ENCODE assay signal across 1 cellular context in the genomic region with DNA sequence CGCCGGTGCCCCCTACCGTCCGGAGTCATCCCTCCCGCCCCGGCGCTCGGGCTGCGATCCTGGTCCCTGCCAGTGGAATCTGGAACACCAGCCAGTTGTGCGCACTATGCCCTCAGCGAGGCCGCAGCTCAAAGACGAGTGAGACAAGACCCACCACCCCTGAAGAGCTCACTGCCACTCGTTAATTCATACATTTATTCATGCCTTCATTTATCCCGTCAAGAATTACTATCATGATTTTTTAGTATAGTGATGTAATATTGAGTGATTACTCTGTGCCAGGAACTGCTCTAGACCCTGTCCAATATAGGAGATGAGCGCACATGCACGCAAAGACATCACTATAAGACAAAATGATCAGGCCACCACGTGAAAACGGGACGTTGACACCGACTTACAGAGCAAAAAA.
A peak's percentile ranks its signal among the peaks of the same experiment; 100 is the strongest.
TF ChIP-seq lines count a peak whose summit lies in the region.

No MANE protein-coding gene starts in this region.

TF ChIP-seq in HepG2, 621 proteins besides CTCF, POLR2A, EP300 and RAD21 (continued from another document and continues in another):
- TF ChIP-seq, protein P1, sequence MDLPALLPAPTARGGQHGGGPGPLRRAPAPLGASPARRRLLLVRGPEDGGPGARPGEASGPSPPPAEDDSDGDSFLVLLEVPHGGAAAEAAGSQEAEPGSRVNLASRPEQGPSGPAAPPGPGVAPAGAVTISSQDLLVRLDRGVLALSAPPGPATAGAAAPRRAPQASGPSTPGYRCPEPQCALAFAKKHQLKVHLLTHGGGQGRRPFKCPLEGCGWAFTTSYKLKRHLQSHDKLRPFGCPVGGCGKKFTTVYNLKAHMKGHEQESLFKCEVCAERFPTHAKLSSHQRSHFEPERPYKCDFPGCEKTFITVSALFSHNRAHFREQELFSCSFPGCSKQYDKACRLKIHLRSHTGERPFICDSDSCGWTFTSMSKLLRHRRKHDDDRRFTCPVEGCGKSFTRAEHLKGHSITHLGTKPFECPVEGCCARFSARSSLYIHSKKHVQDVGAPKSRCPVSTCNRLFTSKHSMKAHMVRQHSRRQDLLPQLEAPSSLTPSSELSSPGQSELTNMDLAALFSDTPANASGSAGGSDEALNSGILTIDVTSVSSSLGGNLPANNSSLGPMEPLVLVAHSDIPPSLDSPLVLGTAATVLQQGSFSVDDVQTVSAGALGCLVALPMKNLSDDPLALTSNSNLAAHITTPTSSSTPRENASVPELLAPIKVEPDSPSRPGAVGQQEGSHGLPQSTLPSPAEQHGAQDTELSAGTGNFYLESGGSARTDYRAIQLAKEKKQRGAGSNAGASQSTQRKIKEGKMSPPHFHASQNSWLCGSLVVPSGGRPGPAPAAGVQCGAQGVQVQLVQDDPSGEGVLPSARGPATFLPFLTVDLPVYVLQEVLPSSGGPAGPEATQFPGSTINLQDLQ (CRISPR knock-in tag; IDR thresholded peaks at IDR 0.05): no peak
- no peak for TF ChIP-seq KLF11 (CRISPR knock-in tag; IDR thresholded peaks at IDR 0.05)
- TF ChIP-seq, protein P2, sequence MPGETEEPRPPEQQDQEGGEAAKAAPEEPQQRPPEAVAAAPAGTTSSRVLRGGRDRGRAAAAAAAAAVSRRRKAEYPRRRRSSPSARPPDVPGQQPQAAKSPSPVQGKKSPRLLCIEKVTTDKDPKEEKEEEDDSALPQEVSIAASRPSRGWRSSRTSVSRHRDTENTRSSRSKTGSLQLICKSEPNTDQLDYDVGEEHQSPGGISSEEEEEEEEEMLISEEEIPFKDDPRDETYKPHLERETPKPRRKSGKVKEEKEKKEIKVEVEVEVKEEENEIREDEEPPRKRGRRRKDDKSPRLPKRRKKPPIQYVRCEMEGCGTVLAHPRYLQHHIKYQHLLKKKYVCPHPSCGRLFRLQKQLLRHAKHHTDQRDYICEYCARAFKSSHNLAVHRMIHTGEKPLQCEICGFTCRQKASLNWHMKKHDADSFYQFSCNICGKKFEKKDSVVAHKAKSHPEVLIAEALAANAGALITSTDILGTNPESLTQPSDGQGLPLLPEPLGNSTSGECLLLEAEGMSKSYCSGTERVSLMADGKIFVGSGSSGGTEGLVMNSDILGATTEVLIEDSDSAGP (CRISPR knock-in tag; IDR thresholded peaks at IDR 0.05; ENCODE audit: borderline replicate concordance): 0 out of 2 replicates have a peak, but pooled peaks have one; percentile 57
- TF ChIP-seq ZNF670 (CRISPR knock-in tag; IDR thresholded peaks at IDR 0.05; ENCODE audit: borderline replicate concordance): no peak
- TF ChIP-seq MYC (CRISPR knock-in tag; IDR thresholded peaks at IDR 0.05; ENCODE audit: borderline replicate concordance): no peak
- TF ChIP-seq, protein P3, sequence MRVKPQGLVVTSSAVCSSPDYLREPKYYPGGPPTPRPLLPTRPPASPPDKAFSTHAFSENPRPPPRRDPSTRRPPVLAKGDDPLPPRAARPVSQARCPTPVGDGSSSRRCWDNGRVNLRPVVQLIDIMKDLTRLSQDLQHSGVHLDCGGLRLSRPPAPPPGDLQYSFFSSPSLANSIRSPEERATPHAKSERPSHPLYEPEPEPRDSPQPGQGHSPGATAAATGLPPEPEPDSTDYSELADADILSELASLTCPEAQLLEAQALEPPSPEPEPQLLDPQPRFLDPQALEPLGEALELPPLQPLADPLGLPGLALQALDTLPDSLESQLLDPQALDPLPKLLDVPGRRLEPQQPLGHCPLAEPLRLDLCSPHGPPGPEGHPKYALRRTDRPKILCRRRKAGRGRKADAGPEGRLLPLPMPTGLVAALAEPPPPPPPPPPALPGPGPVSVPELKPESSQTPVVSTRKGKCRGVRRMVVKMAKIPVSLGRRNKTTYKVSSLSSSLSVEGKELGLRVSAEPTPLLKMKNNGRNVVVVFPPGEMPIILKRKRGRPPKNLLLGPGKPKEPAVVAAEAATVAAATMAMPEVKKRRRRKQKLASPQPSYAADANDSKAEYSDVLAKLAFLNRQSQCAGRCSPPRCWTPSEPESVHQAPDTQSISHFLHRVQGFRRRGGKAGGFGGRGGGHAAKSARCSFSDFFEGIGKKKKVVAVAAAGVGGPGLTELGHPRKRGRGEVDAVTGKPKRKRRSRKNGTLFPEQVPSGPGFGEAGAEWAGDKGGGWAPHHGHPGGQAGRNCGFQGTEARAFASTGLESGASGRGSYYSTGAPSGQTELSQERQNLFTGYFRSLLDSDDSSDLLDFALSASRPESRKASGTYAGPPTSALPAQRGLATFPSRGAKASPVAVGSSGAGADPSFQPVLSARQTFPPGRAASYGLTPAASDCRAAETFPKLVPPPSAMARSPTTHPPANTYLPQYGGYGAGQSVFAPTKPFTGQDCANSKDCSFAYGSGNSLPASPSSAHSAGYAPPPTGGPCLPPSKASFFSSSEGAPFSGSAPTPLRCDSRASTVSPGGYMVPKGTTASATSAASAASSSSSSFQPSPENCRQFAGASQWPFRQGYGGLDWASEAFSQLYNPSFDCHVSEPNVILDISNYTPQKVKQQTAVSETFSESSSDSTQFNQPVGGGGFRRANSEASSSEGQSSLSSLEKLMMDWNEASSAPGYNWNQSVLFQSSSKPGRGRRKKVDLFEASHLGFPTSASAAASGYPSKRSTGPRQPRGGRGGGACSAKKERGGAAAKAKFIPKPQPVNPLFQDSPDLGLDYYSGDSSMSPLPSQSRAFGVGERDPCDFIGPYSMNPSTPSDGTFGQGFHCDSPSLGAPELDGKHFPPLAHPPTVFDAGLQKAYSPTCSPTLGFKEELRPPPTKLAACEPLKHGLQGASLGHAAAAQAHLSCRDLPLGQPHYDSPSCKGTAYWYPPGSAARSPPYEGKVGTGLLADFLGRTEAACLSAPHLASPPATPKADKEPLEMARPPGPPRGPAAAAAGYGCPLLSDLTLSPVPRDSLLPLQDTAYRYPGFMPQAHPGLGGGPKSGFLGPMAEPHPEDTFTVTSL (CRISPR knock-in tag; IDR thresholded peaks at IDR 0.05; ENCODE audit: borderline replicate concordance): no peak
- no peak for TF ChIP-seq MZF1 (CRISPR knock-in tag; IDR thresholded peaks at IDR 0.05; ENCODE audit: borderline replicate concordance)
- TF ChIP-seq ZNF737 (CRISPR knock-in tag; IDR thresholded peaks at IDR 0.05; ENCODE audit: borderline replicate concordance): no peak
- TF ChIP-seq ZBTB3 (CRISPR knock-in tag; IDR thresholded peaks at IDR 0.05; ENCODE audit: borderline replicate concordance, low read depth): no peak
- TF ChIP-seq KLF12 (CRISPR knock-in tag; IDR thresholded peaks at IDR 0.05; ENCODE audit: borderline replicate concordance): no peak
- 0 out of 2 replicates have a peak, but pooled peaks have one; percentile 15 for TF ChIP-seq ZNF44 (CRISPR knock-in tag; IDR thresholded peaks at IDR 0.05)
- TF ChIP-seq SIN3A (IDR thresholded peaks at IDR 0.05; ENCODE audit: borderline replicate concordance, low read depth, low read length): no peak
- no peak for TF ChIP-seq ZNF878 (CRISPR knock-in tag; IDR thresholded peaks at IDR 0.05)
- no peak for TF ChIP-seq ZBTB7B (CRISPR knock-in tag; IDR thresholded peaks at IDR 0.05)
- no peak for TF ChIP-seq SSRP1 (CRISPR knock-in tag; IDR thresholded peaks at IDR 0.05)
- no peak; the same call in 1 of the 2 replicates for TF ChIP-seq ELF1 (CRISPR knock-in tag; IDR thresholded peaks at IDR 0.05)
- TF ChIP-seq ZNF451 (CRISPR knock-in tag; IDR thresholded peaks at IDR 0.05): no peak
- TF ChIP-seq, protein P4, sequence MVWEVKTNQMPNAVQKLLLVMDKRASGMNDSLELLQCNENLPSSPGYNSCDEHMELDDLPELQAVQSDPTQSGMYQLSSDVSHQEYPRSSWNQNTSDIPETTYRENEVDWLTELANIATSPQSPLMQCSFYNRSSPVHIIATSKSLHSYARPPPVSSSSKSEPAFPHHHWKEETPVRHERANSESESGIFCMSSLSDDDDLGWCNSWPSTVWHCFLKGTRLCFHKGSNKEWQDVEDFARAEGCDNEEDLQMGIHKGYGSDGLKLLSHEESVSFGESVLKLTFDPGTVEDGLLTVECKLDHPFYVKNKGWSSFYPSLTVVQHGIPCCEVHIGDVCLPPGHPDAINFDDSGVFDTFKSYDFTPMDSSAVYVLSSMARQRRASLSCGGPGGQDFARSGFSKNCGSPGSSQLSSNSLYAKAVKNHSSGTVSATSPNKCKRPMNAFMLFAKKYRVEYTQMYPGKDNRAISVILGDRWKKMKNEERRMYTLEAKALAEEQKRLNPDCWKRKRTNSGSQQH (CRISPR knock-in tag; IDR thresholded peaks at IDR 0.05; ENCODE audit: low read depth): no peak
- no peak; the same call in 1 of the 2 replicates for TF ChIP-seq DPF2 (CRISPR knock-in tag; IDR thresholded peaks at IDR 0.05; ENCODE audit: borderline replicate concordance, low read depth)
- TF ChIP-seq, protein P5, sequence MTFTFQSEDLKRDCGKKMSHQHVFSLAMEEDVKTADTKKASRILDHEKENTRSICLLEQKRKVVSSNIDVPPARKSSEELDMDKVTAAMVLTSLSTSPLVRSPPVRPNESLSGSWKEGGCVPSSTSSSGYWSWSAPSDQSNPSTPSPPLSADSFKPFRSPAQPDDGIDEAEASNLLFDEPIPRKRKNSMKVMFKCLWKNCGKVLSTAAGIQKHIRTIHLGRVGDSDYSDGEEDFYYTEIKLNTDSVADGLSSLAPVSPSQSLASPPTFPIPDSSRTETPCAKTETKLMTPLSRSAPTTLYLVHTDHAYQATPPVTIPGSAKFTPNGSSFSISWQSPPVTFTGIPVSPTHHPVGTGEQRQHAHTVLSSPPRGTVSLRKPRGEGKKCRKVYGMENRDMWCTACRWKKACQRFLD (CRISPR knock-in tag; IDR thresholded peaks at IDR 0.05; ENCODE audit: borderline replicate concordance): no peak
- TF ChIP-seq, protein P6, sequence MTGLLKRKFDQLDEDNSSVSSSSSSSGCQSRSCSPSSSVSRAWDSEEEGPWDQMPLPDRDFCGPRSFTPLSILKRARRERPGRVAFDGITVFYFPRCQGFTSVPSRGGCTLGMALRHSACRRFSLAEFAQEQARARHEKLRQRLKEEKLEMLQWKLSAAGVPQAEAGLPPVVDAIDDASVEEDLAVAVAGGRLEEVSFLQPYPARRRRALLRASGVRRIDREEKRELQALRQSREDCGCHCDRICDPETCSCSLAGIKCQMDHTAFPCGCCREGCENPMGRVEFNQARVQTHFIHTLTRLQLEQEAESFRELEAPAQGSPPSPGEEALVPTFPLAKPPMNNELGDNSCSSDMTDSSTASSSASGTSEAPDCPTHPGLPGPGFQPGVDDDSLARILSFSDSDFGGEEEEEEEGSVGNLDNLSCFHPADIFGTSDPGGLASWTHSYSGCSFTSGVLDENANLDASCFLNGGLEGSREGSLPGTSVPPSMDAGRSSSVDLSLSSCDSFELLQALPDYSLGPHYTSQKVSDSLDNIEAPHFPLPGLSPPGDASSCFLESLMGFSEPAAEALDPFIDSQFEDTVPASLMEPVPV (CRISPR knock-in tag; IDR thresholded peaks at IDR 0.05): peak; percentile 21; the same call in 1 of the 2 replicates
- TF ChIP-seq NCOA1 (CRISPR knock-in tag; IDR thresholded peaks at IDR 0.05): 0 out of 2 replicates have a peak, but pooled peaks have one; percentile 60
- TF ChIP-seq, protein P7, sequence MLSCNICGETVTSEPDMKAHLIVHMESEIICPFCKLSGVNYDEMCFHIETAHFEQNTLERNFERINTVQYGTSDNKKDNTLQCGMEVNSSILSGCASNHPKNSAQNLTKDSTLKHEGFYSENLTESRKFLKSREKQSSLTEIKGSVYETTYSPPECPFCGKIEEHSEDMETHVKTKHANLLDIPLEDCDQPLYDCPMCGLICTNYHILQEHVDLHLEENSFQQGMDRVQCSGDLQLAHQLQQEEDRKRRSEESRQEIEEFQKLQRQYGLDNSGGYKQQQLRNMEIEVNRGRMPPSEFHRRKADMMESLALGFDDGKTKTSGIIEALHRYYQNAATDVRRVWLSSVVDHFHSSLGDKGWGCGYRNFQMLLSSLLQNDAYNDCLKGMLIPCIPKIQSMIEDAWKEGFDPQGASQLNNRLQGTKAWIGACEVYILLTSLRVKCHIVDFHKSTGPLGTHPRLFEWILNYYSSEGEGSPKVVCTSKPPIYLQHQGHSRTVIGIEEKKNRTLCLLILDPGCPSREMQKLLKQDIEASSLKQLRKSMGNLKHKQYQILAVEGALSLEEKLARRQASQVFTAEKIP (CRISPR knock-in tag; IDR thresholded peaks at IDR 0.05; ENCODE audit: borderline replicate concordance): no peak
- no peak for TF ChIP-seq SP5 (CRISPR knock-in tag; IDR thresholded peaks at IDR 0.05; ENCODE audit: borderline replicate concordance, low read depth)
- TF ChIP-seq ZNF530 (CRISPR knock-in tag; IDR thresholded peaks at IDR 0.05; ENCODE audit: low read depth): no peak
- TF ChIP-seq DMAP1 (CRISPR knock-in tag; IDR thresholded peaks at IDR 0.05): 0 out of 2 replicates have a peak, but pooled peaks have one; percentile 11
- TF ChIP-seq SNAPC2 (CRISPR knock-in tag; IDR thresholded peaks at IDR 0.05): 0 out of 2 replicates have a peak, but pooled peaks have one; percentile 30
- no peak for TF ChIP-seq STAG1 (CRISPR knock-in tag; IDR thresholded peaks at IDR 0.05)
- no peak for TF ChIP-seq SNRNP70 (IDR thresholded peaks at IDR 0.05; ENCODE audit: low read depth, low read length)
- no peak for TF ChIP-seq KAT7 (CRISPR knock-in tag; IDR thresholded peaks at IDR 0.05; ENCODE audit: borderline replicate concordance)
- TF ChIP-seq FOXC1 (CRISPR knock-in tag; IDR thresholded peaks at IDR 0.05; ENCODE audit: borderline replicate concordance): no peak
- TF ChIP-seq ZNF335 (CRISPR knock-in tag; IDR thresholded peaks at IDR 0.05): no peak
- no peak for TF ChIP-seq MAZ (IDR thresholded peaks at IDR 0.05; ENCODE audit: borderline replicate concordance, low read depth, low read length)
- TF ChIP-seq MAZ (CRISPR knock-in tag; IDR thresholded peaks at IDR 0.05; ENCODE audit: low read depth): no peak
- no peak for TF ChIP-seq FIP1L1 (IDR thresholded peaks at IDR 0.05; ENCODE audit: borderline replicate concordance, insufficient read depth, low read depth, low read length)
- TF ChIP-seq, protein P8, sequence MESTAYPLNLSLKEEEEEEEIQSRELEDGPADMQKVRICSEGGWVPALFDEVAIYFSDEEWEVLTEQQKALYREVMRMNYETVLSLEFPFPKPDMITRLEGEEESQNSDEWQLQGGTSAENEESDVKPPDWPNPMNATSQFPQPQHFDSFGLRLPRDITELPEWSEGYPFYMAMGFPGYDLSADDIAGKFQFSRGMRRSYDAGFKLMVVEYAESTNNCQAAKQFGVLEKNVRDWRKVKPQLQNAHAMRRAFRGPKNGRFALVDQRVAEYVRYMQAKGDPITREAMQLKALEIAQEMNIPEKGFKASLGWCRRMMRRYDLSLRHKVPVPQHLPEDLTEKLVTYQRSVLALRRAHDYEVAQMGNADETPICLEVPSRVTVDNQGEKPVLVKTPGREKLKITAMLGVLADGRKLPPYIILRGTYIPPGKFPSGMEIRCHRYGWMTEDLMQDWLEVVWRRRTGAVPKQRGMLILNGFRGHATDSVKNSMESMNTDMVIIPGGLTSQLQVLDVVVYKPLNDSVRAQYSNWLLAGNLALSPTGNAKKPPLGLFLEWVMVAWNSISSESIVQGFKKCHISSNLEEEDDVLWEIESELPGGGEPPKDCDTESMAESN (CRISPR knock-in tag; conservative IDR thresholded peaks at IDR 0.05): no peak; the same call in 1 of the 2 replicates
- TF ChIP-seq, protein P9, sequence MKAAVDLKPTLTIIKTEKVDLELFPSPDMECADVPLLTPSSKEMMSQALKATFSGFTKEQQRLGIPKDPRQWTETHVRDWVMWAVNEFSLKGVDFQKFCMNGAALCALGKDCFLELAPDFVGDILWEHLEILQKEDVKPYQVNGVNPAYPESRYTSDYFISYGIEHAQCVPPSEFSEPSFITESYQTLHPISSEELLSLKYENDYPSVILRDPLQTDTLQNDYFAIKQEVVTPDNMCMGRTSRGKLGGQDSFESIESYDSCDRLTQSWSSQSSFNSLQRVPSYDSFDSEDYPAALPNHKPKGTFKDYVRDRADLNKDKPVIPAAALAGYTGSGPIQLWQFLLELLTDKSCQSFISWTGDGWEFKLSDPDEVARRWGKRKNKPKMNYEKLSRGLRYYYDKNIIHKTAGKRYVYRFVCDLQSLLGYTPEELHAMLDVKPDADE (CRISPR knock-in tag; IDR thresholded peaks at IDR 0.05): no peak
- TF ChIP-seq ZNF556 (CRISPR knock-in tag; IDR thresholded peaks at IDR 0.05; ENCODE audit: borderline replicate concordance): no peak
- no peak for TF ChIP-seq ZNF567 (CRISPR knock-in tag; IDR thresholded peaks at IDR 0.05; ENCODE audit: borderline replicate concordance)
- TF ChIP-seq ZFP37 (CRISPR knock-in tag; IDR thresholded peaks at IDR 0.05; ENCODE audit: borderline replicate concordance): no peak
- no peak for TF ChIP-seq HDAC1 (CRISPR knock-in tag; IDR thresholded peaks at IDR 0.05)
